Comparison of ENCODE assay signal across 1 cellular context in the genomic region with DNA sequence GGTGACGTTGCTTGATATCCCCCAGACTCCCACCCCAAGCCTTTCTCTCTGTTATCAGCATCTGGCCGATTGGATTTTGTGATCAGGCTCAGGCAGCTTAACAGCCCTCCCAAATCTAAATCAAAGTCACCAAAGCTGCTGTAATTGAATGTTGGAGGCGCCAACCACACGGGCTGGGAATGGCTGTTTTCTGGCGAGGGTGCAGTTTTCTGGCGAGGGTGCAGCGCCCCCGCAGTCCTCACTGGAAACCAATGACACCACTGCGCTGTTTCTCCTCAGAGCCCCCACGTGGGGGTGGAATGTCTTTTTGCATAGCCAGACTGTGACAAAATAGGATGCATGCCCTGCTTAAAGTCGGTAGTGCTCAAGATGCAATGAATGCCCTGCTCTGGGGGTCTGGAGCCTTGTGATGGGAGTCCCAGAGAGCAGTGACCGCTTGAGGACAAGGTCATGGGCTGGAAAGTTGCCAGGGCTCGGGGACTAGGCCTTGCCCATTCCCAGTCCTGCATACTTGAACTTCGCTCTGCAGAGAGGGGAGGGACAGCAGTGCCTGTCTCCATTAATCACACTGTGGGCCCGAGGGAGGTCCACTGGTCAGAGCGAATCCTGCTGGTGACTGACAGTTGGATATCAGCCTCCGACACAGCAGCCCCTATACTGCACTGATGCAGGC.
TF ChIP-seq lines count a peak whose summit lies in the region.

No MANE protein-coding gene starts in this region.

TF ChIP-seq in HepG2, 621 proteins besides CTCF, POLR2A, EP300 and RAD21 (continued from another document and continues in another):
- TF ChIP-seq, protein P1, sequence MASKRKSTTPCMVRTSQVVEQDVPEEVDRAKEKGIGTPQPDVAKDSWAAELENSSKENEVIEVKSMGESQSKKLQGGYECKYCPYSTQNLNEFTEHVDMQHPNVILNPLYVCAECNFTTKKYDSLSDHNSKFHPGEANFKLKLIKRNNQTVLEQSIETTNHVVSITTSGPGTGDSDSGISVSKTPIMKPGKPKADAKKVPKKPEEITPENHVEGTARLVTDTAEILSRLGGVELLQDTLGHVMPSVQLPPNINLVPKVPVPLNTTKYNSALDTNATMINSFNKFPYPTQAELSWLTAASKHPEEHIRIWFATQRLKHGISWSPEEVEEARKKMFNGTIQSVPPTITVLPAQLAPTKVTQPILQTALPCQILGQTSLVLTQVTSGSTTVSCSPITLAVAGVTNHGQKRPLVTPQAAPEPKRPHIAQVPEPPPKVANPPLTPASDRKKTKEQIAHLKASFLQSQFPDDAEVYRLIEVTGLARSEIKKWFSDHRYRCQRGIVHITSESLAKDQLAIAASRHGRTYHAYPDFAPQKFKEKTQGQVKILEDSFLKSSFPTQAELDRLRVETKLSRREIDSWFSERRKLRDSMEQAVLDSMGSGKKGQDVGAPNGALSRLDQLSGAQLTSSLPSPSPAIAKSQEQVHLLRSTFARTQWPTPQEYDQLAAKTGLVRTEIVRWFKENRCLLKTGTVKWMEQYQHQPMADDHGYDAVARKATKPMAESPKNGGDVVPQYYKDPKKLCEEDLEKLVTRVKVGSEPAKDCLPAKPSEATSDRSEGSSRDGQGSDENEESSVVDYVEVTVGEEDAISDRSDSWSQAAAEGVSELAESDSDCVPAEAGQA (IDR thresholded peaks at IDR 0.05; ENCODE audit: low read depth): no peak
- TF ChIP-seq, protein P1 (CRISPR knock-in tag; IDR thresholded peaks at IDR 0.05; ENCODE audit: borderline replicate concordance): no peak
- peak; percentile 30; the same call in 1 of the 2 replicates for TF ChIP-seq ZNF792 (CRISPR knock-in tag; IDR thresholded peaks at IDR 0.05)
- TF ChIP-seq SALL1 (CRISPR knock-in tag; IDR thresholded peaks at IDR 0.05): peak; percentile 85
- no peak for TF ChIP-seq ZNF724P (CRISPR knock-in tag; IDR thresholded peaks at IDR 0.05; ENCODE audit: borderline replicate concordance)
- TF ChIP-seq CCAR2 (optimal IDR thresholded peaks at IDR 0.05; ENCODE audit: low read depth, low read length): no peak
- TF ChIP-seq ZNF761 (CRISPR knock-in tag; conservative IDR thresholded peaks at IDR 0.05): 0 out of 2 replicates have a peak, but pooled peaks have one; percentile 49
- TF ChIP-seq, protein P2, sequence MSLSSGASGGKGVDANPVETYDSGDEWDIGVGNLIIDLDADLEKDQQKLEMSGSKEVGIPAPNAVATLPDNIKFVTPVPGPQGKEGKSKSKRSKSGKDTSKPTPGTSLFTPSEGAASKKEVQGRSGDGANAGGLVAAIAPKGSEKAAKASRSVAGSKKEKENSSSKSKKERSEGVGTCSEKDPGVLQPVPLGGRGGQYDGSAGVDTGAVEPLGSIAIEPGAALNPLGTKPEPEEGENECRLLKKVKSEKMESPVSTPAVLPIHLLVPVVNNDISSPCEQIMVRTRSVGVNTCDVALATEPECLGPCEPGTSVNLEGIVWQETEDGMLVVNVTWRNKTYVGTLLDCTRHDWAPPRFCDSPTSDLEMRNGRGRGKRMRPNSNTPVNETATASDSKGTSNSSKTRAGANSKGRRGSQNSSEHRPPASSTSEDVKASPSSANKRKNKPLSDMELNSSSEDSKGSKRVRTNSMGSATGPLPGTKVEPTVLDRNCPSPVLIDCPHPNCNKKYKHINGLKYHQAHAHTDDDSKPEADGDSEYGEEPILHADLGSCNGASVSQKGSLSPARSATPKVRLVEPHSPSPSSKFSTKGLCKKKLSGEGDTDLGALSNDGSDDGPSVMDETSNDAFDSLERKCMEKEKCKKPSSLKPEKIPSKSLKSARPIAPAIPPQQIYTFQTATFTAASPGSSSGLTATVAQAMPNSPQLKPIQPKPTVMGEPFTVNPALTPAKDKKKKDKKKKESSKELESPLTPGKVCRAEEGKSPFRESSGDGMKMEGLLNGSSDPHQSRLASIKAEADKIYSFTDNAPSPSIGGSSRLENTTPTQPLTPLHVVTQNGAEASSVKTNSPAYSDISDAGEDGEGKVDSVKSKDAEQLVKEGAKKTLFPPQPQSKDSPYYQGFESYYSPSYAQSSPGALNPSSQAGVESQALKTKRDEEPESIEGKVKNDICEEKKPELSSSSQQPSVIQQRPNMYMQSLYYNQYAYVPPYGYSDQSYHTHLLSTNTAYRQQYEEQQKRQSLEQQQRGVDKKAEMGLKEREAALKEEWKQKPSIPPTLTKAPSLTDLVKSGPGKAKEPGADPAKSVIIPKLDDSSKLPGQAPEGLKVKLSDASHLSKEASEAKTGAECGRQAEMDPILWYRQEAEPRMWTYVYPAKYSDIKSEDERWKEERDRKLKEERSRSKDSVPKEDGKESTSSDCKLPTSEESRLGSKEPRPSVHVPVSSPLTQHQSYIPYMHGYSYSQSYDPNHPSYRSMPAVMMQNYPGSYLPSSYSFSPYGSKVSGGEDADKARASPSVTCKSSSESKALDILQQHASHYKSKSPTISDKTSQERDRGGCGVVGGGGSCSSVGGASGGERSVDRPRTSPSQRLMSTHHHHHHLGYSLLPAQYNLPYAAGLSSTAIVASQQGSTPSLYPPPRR (CRISPR knock-in tag; IDR thresholded peaks at IDR 0.05; ENCODE audit: borderline replicate concordance): peak; percentile 68; the same call in 1 of the 2 replicates
- no peak for TF ChIP-seq TSC22D2 (CRISPR knock-in tag; IDR thresholded peaks at IDR 0.05; ENCODE audit: borderline replicate concordance)
- TF ChIP-seq MAFG (CRISPR knock-in tag; IDR thresholded peaks at IDR 0.05): no peak
- no peak for TF ChIP-seq JUNB (CRISPR knock-in tag; IDR thresholded peaks at IDR 0.05; ENCODE audit: borderline replicate concordance)
- TF ChIP-seq, protein P3, sequence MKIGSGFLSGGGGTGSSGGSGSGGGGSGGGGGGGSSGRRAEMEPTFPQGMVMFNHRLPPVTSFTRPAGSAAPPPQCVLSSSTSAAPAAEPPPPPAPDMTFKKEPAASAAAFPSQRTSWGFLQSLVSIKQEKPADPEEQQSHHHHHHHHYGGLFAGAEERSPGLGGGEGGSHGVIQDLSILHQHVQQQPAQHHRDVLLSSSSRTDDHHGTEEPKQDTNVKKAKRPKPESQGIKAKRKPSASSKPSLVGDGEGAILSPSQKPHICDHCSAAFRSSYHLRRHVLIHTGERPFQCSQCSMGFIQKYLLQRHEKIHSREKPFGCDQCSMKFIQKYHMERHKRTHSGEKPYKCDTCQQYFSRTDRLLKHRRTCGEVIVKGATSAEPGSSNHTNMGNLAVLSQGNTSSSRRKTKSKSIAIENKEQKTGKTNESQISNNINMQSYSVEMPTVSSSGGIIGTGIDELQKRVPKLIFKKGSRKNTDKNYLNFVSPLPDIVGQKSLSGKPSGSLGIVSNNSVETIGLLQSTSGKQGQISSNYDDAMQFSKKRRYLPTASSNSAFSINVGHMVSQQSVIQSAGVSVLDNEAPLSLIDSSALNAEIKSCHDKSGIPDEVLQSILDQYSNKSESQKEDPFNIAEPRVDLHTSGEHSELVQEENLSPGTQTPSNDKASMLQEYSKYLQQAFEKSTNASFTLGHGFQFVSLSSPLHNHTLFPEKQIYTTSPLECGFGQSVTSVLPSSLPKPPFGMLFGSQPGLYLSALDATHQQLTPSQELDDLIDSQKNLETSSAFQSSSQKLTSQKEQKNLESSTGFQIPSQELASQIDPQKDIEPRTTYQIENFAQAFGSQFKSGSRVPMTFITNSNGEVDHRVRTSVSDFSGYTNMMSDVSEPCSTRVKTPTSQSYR (CRISPR knock-in tag; IDR thresholded peaks at IDR 0.05; ENCODE audit: borderline replicate concordance): peak; percentile 31; the same call in 1 of the 2 replicates
- no peak for TF ChIP-seq ZNF83 (CRISPR knock-in tag; IDR thresholded peaks at IDR 0.05; ENCODE audit: borderline replicate concordance)
- TF ChIP-seq, protein P4, sequence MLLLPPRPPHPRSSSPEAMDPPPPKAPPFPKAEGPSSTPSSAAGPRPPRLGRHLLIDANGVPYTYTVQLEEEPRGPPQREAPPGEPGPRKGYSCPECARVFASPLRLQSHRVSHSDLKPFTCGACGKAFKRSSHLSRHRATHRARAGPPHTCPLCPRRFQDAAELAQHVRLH (CRISPR knock-in tag; IDR thresholded peaks at IDR 0.05; ENCODE audit: borderline replicate concordance, low read depth): no peak
- no peak for TF ChIP-seq NAIF1 (CRISPR knock-in tag; IDR thresholded peaks at IDR 0.05; ENCODE audit: borderline replicate concordance)
- no peak for TF ChIP-seq ZBTB38 (CRISPR knock-in tag; IDR thresholded peaks at IDR 0.05)
- no peak for TF ChIP-seq EEA1 (CRISPR knock-in tag; IDR thresholded peaks at IDR 0.05; ENCODE audit: borderline replicate concordance)
- no peak for TF ChIP-seq ZNF569 (CRISPR knock-in tag; IDR thresholded peaks at IDR 0.05; ENCODE audit: borderline replicate concordance)
- TF ChIP-seq SYNCRIP (IDR thresholded peaks at IDR 0.05; ENCODE audit: insufficient read depth, low read depth, low read length): no peak
- TF ChIP-seq ARNT (IDR thresholded peaks at IDR 0.05): no peak
- TF ChIP-seq CREB1 (IDR thresholded peaks at IDR 0.05): no peak
- TF ChIP-seq CREB1 (CRISPR knock-in tag; IDR thresholded peaks at IDR 0.05): no peak
- TF ChIP-seq PAWR (CRISPR knock-in tag; IDR thresholded peaks at IDR 0.05; ENCODE audit: borderline replicate concordance): no peak
- no peak for TF ChIP-seq IKZF4 (CRISPR knock-in tag; IDR thresholded peaks at IDR 0.05; ENCODE audit: borderline replicate concordance, low read depth, not compliant biosample characterization)
- TF ChIP-seq, protein P5, sequence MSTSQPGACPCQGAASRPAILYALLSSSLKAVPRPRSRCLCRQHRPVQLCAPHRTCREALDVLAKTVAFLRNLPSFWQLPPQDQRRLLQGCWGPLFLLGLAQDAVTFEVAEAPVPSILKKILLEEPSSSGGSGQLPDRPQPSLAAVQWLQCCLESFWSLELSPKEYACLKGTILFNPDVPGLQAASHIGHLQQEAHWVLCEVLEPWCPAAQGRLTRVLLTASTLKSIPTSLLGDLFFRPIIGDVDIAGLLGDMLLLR (CRISPR knock-in tag; IDR thresholded peaks at IDR 0.05): no peak
- TF ChIP-seq, protein P6, sequence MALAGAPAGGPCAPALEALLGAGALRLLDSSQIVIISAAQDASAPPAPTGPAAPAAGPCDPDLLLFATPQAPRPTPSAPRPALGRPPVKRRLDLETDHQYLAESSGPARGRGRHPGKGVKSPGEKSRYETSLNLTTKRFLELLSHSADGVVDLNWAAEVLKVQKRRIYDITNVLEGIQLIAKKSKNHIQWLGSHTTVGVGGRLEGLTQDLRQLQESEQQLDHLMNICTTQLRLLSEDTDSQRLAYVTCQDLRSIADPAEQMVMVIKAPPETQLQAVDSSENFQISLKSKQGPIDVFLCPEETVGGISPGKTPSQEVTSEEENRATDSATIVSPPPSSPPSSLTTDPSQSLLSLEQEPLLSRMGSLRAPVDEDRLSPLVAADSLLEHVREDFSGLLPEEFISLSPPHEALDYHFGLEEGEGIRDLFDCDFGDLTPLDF (CRISPR knock-in tag; IDR thresholded peaks at IDR 0.05): no peak
- no peak for TF ChIP-seq AGO2 (optimal IDR thresholded peaks at IDR 0.05; ENCODE audit: low read depth, low read length)
- TF ChIP-seq WIZ (CRISPR knock-in tag; IDR thresholded peaks at IDR 0.05): no peak
- peak; percentile 13 for TF ChIP-seq YY1 (IDR thresholded peaks at IDR 0.05; ENCODE audit: insufficient read depth, insufficient replicate concordance, low read depth, low read length)
- TF ChIP-seq, protein P7, sequence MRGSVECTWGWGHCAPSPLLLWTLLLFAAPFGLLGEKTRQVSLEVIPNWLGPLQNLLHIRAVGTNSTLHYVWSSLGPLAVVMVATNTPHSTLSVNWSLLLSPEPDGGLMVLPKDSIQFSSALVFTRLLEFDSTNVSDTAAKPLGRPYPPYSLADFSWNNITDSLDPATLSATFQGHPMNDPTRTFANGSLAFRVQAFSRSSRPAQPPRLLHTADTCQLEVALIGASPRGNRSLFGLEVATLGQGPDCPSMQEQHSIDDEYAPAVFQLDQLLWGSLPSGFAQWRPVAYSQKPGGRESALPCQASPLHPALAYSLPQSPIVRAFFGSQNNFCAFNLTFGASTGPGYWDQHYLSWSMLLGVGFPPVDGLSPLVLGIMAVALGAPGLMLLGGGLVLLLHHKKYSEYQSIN (CRISPR knock-in tag; IDR thresholded peaks at IDR 0.05; ENCODE audit: borderline replicate concordance): no peak
- no peak for TF ChIP-seq SNRNP70 (IDR thresholded peaks at IDR 0.05; ENCODE audit: low read depth, low read length)
- no peak for TF ChIP-seq NFIB (CRISPR knock-in tag; IDR thresholded peaks at IDR 0.05; ENCODE audit: borderline replicate concordance)
- TF ChIP-seq, protein P8, sequence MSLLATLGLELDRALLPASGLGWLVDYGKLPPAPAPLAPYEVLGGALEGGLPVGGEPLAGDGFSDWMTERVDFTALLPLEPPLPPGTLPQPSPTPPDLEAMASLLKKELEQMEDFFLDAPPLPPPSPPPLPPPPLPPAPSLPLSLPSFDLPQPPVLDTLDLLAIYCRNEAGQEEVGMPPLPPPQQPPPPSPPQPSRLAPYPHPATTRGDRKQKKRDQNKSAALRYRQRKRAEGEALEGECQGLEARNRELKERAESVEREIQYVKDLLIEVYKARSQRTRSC (CRISPR knock-in tag; IDR thresholded peaks at IDR 0.05; ENCODE audit: low read depth): no peak
- TF ChIP-seq, protein P9, sequence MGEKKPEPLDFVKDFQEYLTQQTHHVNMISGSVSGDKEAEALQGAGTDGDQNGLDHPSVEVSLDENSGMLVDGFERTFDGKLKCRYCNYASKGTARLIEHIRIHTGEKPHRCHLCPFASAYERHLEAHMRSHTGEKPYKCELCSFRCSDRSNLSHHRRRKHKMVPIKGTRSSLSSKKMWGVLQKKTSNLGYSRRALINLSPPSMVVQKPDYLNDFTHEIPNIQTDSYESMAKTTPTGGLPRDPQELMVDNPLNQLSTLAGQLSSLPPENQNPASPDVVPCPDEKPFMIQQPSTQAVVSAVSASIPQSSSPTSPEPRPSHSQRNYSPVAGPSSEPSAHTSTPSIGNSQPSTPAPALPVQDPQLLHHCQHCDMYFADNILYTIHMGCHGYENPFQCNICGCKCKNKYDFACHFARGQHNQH (CRISPR knock-in tag; IDR thresholded peaks at IDR 0.05): peak; percentile 70; the same call in 1 of the 2 replicates
- no peak for TF ChIP-seq TP53 (CRISPR knock-in tag; conservative IDR thresholded peaks at IDR 0.05)
- TF ChIP-seq FOXO1 (CRISPR knock-in tag; IDR thresholded peaks at IDR 0.05): no peak
- TF ChIP-seq NR1H2 (CRISPR knock-in tag; IDR thresholded peaks at IDR 0.05; ENCODE audit: borderline replicate concordance, low read depth): no peak
- no peak for TF ChIP-seq SIX4 (CRISPR knock-in tag; IDR thresholded peaks at IDR 0.05)
- TF ChIP-seq HNRNPL (IDR thresholded peaks at IDR 0.05; ENCODE audit: low read depth, low read length): 0 out of 2 replicates have a peak, but pooled peaks have one; percentile 24
- TF ChIP-seq RBM22 (optimal IDR thresholded peaks at IDR 0.05; ENCODE audit: low read length): no peak
- TF ChIP-seq SP140L (CRISPR knock-in tag; IDR thresholded peaks at IDR 0.05; ENCODE audit: borderline replicate concordance): no peak
